In genomic region chrX:67604979-67605703, GRCh38 we compare ENCODE assay signal across 12 cellular contexts.
DNase-seq lines count a peak whose midpoint lies in the region; ATAC-seq, FAIRE-seq and TF ChIP-seq lines count a peak whose summit lies in the region.
"Had no signal": no experiment of that assay in that cellular context is flagged by ENCODE, and none has a peak within 500 bp of the region (broad histone marks: within the 10 kb centered on the region; RNA-seq: fewer than 3 reads in every experiment).

No MANE protein-coding gene starts in this region.

- H3K4me1 ChIP-seq in H1 (replicated peaks in 1 of 4; ENCODE audit: control insufficient read depth in 3 of 4, insufficient read depth in 4 of 4, low read length in 3 of 4): peaks cover 0 to 3% (median under 1%) of the 10 kb centered on the region in 4 experiments; a peak in 3 of 7 replicates
- H3K4me1 ChIP-seq in esophagus muscularis mucosa: no peaks in the 10 kb centered on the region
- no peaks in the 10 kb centered on the region for H3K4me1 ChIP-seq in suprapubic skin

- no peaks in the 10 kb centered on the region for H3K9me3 Mint-ChIP-seq in neural crest cell
- H3K9me3 Mint-ChIP-seq in activated CD4-positive, alpha-beta T cell treated with anti-CD3 and anti-CD28 coated beads, Interleukin-2, amount 10 ng/mL, durations not matched to agents 24 days and 14 days: no peaks in the 10 kb centered on the region
- H3K9me3 Mint-ChIP-seq: nephron had no signal

- intact Hi-C loops in esophagus muscularis mucosa (cut with DNase I): no loop called here
- intact Hi-C loops in activated CD4-positive, alpha-beta T cell treated with anti-CD3 and anti-CD28 coated beads, Interleukin-2, amount 10 ng/mL, durations not matched to agents 24 days and 14 days (cut with micrococcal nuclease): no loop called here

- no peak overlapping the region for H4K8ac ChIP-seq in H1 (ENCODE audit: extremely low read depth, insufficient read depth, low read length)

- no peak overlapping the region for H3K23ac ChIP-seq in H1 (ENCODE audit: insufficient read length)

- H2BK15ac ChIP-seq in H1 (ENCODE audit: low read length): no peak overlapping the region

- ATAC-seq in GM18517 (IDR thresholded peaks at IDR 0.05; ENCODE audit: unreplicated experiment): peak; percentile 91
- ATAC-seq in HG03095 (IDR thresholded peaks at IDR 0.05; ENCODE audit: unreplicated experiment): no peak

- no peak overlapping the region for H2AK5ac ChIP-seq in H1 (ENCODE audit: low read depth, low read length)

- H2BK12ac ChIP-seq in H1 (ENCODE audit: low read depth, low read length): no peak overlapping the region

- DNase-seq in HTR-8/SVneo (ENCODE audit: insufficient read length, low spot score): peak; percentile 7
- DNase-seq in H1 (ENCODE audit: low read depth in 1 of 2, low spot score in 2 of 2): no peak
- DNase-seq in neural crest cell (ENCODE audit: low read depth, low spot score): no peak
- no peak for DNase-seq in esophagus muscularis mucosa (ENCODE audit: extremely low spot score)
- DNase-seq in activated CD4-positive, alpha-beta T cell treated with anti-CD3 and anti-CD28 coated beads, Interleukin-2, amount 10 ng/mL, durations not matched to agents 24 days and 14 days: no peak
- no peak for DNase-seq in suprapubic skin (ENCODE audit: low spot score in 2 of 2)
- DNase-seq: activated CD4-positive, alpha-beta T cell treated with anti-CD3 and anti-CD28 coated beads, Interleukin-2, amount 50 U/mL, for 1 hour; cortex of kidney; NCI-H748 treated with DMSO at 0.1 percent for 48 hours had no signal

- H3K23me2 ChIP-seq in H1 (ENCODE audit: low read depth, low read length): no peaks in the 10 kb centered on the region

- TF ChIP-seq EP300 in H1 (IDR thresholded peaks at IDR 0.05; ENCODE audit: borderline replicate concordance in 1 of 2, low read depth in 2 of 2, low read length in 2 of 2): no peak
- TF ChIP-seq EP300 in esophagus muscularis mucosa (IDR thresholded peaks at IDR 0.05): no peak
- TF ChIP-seq EP300 in suprapubic skin (IDR thresholded peaks at IDR 0.05): no peak

- POLR2A ChIA-PET in H1 (lab: Charles Lee; ENCODE audit: partially characterized antibody): no interaction called here

- H2AFZ ChIP-seq in H1 (ENCODE audit: low read length): no peak overlapping the region

- no peaks in the 10 kb centered on the region; a peak in 1 of 4 replicates for H3K79me2 ChIP-seq in H1 (ENCODE audit: control insufficient read depth in 1 of 2, insufficient read depth in 2 of 2, low read length in 2 of 2)

- H3K79me1 ChIP-seq in H1 (ENCODE audit: low read depth, low read length): no peaks in the 10 kb centered on the region

- H4K5ac ChIP-seq in H1 (ENCODE audit: insufficient read length, low read depth, low read length): no peak overlapping the region

- H3K4me1 Mint-ChIP-seq in neural crest cell: peaks cover 7% of the 10 kb centered on the region
- no peaks in the 10 kb centered on the region for H3K4me1 Mint-ChIP-seq in activated CD4-positive, alpha-beta T cell treated with anti-CD3 and anti-CD28 coated beads, Interleukin-2, amount 10 ng/mL, durations not matched to agents 24 days and 14 days
- H3K4me1 Mint-ChIP-seq: nephron had no signal

- H3K27ac ChIP-seq in H1 (ENCODE audit: low read depth, low read length) (no peak overlapping the region), esophagus muscularis mucosa (replicated peaks in 1 of 4) (no peak overlapping the region), suprapubic skin (no peak overlapping the region)

- H3K27me3 Mint-ChIP-seq in neural crest cell (ENCODE audit: low read depth): no peaks in the 10 kb centered on the region
- no peaks in the 10 kb centered on the region for H3K27me3 Mint-ChIP-seq in activated CD4-positive, alpha-beta T cell treated with anti-CD3 and anti-CD28 coated beads, Interleukin-2, amount 10 ng/mL, durations not matched to agents 24 days and 14 days

- H3K4me2 ChIP-seq in H1 (ENCODE audit: insufficient read depth in 1 of 2, low read depth in 2 of 2, low read length in 2 of 2): 0 out of 4 replicates have a peak overlapping the region, but pooled peaks of 1 of the 2 experiments have one; percentile 21

- no peak overlapping the region; the same call in 1 of the 2 replicates for H3K18ac ChIP-seq in H1 (ENCODE audit: extremely low read depth, low read length)

- TF ChIP-seq POLR2A in H1 (IDR thresholded peaks at IDR 0.05; ENCODE audit: control extremely low read depth in 1 of 2, low read depth in 2 of 2, low read length in 2 of 2) (no peak), esophagus muscularis mucosa (IDR thresholded peaks at IDR 0.05; ENCODE audit: low read depth) (no peak), suprapubic skin (IDR thresholded peaks at IDR 0.05) (no peak)

- 50% methylated on average over 1 of the region's 3 CpGs; no CpG with 5 or more reads in 1 of the 2 experiments for WGBS in H1 (ENCODE audit: extremely low coverage in 1 of 2, insufficient coverage in 1 of 2, insufficient read length in 1 of 2, insufficient replicate concordance in 2 of 2, low coverage in 1 of 2, low lambda C conversion rate in 2 of 2, missing lambda C conversion rate in 1 of 2), 2 experiments
- 62% methylated on average over 3 of the region's 3 CpGs for WGBS in esophagus muscularis mucosa
- WGBS in suprapubic skin: 57% methylated on average over 3 of the region's 3 CpGs

- H4K91ac ChIP-seq in H1 (replicated peaks; ENCODE audit: insufficient read length, low read length): no peak overlapping the region

- no peak overlapping the region for H3K4ac ChIP-seq in H1 (replicated peaks; ENCODE audit: insufficient read length, low read depth, low read length)

- H3K27me3 ChIP-seq in H1 (replicated peaks in 1 of 4; ENCODE audit: control insufficient read depth in 3 of 4, extremely low read depth in 1 of 4, insufficient read depth in 3 of 4, low read length in 3 of 4): no peaks in the 10 kb centered on the region
- no peaks in the 10 kb centered on the region for H3K27me3 ChIP-seq in esophagus muscularis mucosa
- H3K27me3 ChIP-seq in suprapubic skin: no peaks in the 10 kb centered on the region

- H4K20me1 ChIP-seq in H1 (replicated peaks in 1 of 2; ENCODE audit: control insufficient read depth in 1 of 2, insufficient read depth in 2 of 2, low read length in 2 of 2): no peaks in the 10 kb centered on the region

- CTCF ChIA-PET in H1 (lab: Charles Lee; ENCODE audit: partially characterized antibody): no interaction called here

- H3K36me3 Mint-ChIP-seq in neural crest cell (ENCODE audit: low read depth): no peaks in the 10 kb centered on the region
- no peaks in the 10 kb centered on the region for H3K36me3 Mint-ChIP-seq in activated CD4-positive, alpha-beta T cell treated with anti-CD3 and anti-CD28 coated beads, Interleukin-2, amount 10 ng/mL, durations not matched to agents 24 days and 14 days (ENCODE audit: low read depth)

- H3K27ac Mint-ChIP-seq in neural crest cell (ENCODE audit: unreplicated experiment): peak overlapping the region; percentile 45
- no peak overlapping the region for H3K27ac Mint-ChIP-seq in activated CD4-positive, alpha-beta T cell treated with anti-CD3 and anti-CD28 coated beads, Interleukin-2, amount 10 ng/mL, durations not matched to agents 24 days and 14 days
- H3K27ac Mint-ChIP-seq: nephron had no signal

- H3K36me3 ChIP-seq in H1 (ENCODE audit: control insufficient read depth in 2 of 4, insufficient read depth in 4 of 4, low read length in 3 of 4) (no peaks in the 10 kb centered on the region), esophagus muscularis mucosa (no peaks in the 10 kb centered on the region), suprapubic skin (no peaks in the 10 kb centered on the region)

- H3K14ac ChIP-seq in H1 (ENCODE audit: insufficient read length): no peak overlapping the region

- H2BK120ac ChIP-seq in H1 (replicated peaks; ENCODE audit: low read depth, low read length): no peak overlapping the region

- no peak overlapping the region for H3K9ac ChIP-seq in H1 (replicated peaks in 1 of 4; ENCODE audit: extremely low read depth in 1 of 4, low read depth in 3 of 4, low read length in 3 of 4)

- H2BK5ac ChIP-seq in H1 (ENCODE audit: low read depth, low read length): no peak overlapping the region

- TF ChIP-seq CTCF in H1 (IDR thresholded peaks at IDR 0.05; ENCODE audit: control extremely low read depth in 1 of 3, insufficient read depth in 1 of 3, low read depth in 1 of 3, low read length in 3 of 3) (no peak), neural crest cell (conservative IDR thresholded peaks at IDR 0.05) (no peak), esophagus muscularis mucosa (IDR thresholded peaks at IDR 0.05) (no peak), suprapubic skin (IDR thresholded peaks at IDR 0.05) (no peak)

- no peak overlapping the region for H2BK20ac ChIP-seq in H1 (ENCODE audit: low read length)

- no peaks in the 10 kb centered on the region for H3K9me3 ChIP-seq in H1 (ENCODE audit: insufficient read depth in 2 of 2, low read depth in 1 of 2, low read length in 1 of 2)
- no peaks in the 10 kb centered on the region for H3K9me3 ChIP-seq in esophagus muscularis mucosa
- no peaks in the 10 kb centered on the region for H3K9me3 ChIP-seq in suprapubic skin

- H3K4me3 ChIP-seq in H1 (ENCODE audit: extremely low read depth in 1 of 4, insufficient read depth in 2 of 4, low read depth in 3 of 4, low read length in 4 of 4) (no peak overlapping the region), esophagus muscularis mucosa (no peak overlapping the region), suprapubic skin (no peak overlapping the region)

- no peak for FAIRE-seq in HTR-8/SVneo (lab: Jason Lieb, UNC)
- FAIRE-seq in H1 (lab: Jason Lieb, UNC): peak; percentile 48

- no peak overlapping the region for H3K56ac ChIP-seq in H1 (replicated peaks; ENCODE audit: insufficient read length, low read depth, low read length)

- no peak for TF ChIP-seq RAD21 in H1 (IDR thresholded peaks at IDR 0.05 in 1 of 2, conservative IDR thresholded peaks at IDR 0.05 in 1 of 2; ENCODE audit: low read depth in 2 of 2, low read length in 2 of 2)

- no peak overlapping the region for H3K4me3 Mint-ChIP-seq in neural crest cell
- no peak overlapping the region for H3K4me3 Mint-ChIP-seq in activated CD4-positive, alpha-beta T cell treated with anti-CD3 and anti-CD28 coated beads, Interleukin-2, amount 10 ng/mL, durations not matched to agents 24 days and 14 days
- H3K4me3 Mint-ChIP-seq: nephron had no signal

TF ChIP-seq in H1, 55 proteins besides CTCF, POLR2A, EP300 and RAD21:
- TF ChIP-seq JUND (IDR thresholded peaks at IDR 0.05; ENCODE audit: low read length): 0 out of 2 replicates have a peak, but pooled peaks have one; percentile 35
- TF ChIP-seq, protein P1, sequence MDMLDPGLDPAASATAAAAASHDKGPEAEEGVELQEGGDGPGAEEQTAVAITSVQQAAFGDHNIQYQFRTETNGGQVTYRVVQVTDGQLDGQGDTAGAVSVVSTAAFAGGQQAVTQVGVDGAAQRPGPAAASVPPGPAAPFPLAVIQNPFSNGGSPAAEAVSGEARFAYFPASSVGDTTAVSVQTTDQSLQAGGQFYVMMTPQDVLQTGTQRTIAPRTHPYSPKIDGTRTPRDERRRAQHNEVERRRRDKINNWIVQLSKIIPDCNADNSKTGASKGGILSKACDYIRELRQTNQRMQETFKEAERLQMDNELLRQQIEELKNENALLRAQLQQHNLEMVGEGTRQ (IDR thresholded peaks at IDR 0.05; ENCODE audit: low read length): no peak
TF ChIP-seq in H1: peak in this region for 1.
